ENCODE assay signal across 8 cellular contexts in genomic region chr15:38414351-38414750, GRCh38. TPM values are rescaled to one million over a fixed set of nuclear protein-coding genes. Genes with fewer than 3 reads are reported as not detected.
DNase-seq lines count a peak whose midpoint lies in the region; ATAC-seq and TF ChIP-seq lines count a peak whose summit lies in the region.

No MANE protein-coding gene starts in this region.

- H2AFZ ChIP-seq in MM.1S (ENCODE audit: low read length): no peak overlapping the region

- H3F3A ChIP-seq in MM.1S (ENCODE audit: insufficient read depth, low read length): peaks cover 7% of the 10 kb centered on the region; the same call in 1 of the 2 replicates

- H3K9ac ChIP-seq in MM.1S (ENCODE audit: low read length): no peak overlapping the region

- no peaks in the 10 kb centered on the region for H3K27me3 ChIP-seq in MM.1S (replicated peaks; ENCODE audit: insufficient read depth, low read length)
- H3K27me3 ChIP-seq in body of pancreas: no peaks in the 10 kb centered on the region

- H3K36me3 ChIP-seq in MM.1S (replicated peaks; ENCODE audit: insufficient read depth, low read length) (no peaks in the 10 kb centered on the region), body of pancreas (replicated peaks in 1 of 2; ENCODE audit: insufficient read depth in 1 of 2, low read depth in 2 of 2) (no peaks in the 10 kb centered on the region)

- H4K20me1 ChIP-seq in MM.1S (ENCODE audit: insufficient read depth, low read length): no peaks in the 10 kb centered on the region

- no peak overlapping the region for H3K27ac ChIP-seq in MM.1S (ENCODE audit: low read length)
- no peak overlapping the region for H3K27ac ChIP-seq in body of pancreas
- H3K27ac ChIP-seq in substantia nigra (ENCODE audit: low read depth, low read length, poor library complexity, severe bottlenecking): no peak overlapping the region

- DNase-seq in NCI-H524 (lab: John Stamatoyannopoulos, UW) (peak; percentile 5 to 58), NCI-H524 treated with DMSO at 0.1 percent for 48 hours (lab: John Stamatoyannopoulos, UW) (no peak), MM.1S (peak; percentile 67), body of pancreas (peak; percentile 21 to 48 (median 27)), hypothalamus (lab: John Stamatoyannopoulos, UW) (peak in 36 of 51 donors; percentile 0 to 63 (median 12)), substantia nigra (lab: John Stamatoyannopoulos, UW) (peak in 36 of 49 donors; percentile 0 to 67 (median 26))

- H3K9me3 ChIP-seq in MM.1S (replicated peaks; ENCODE audit: insufficient read depth, low read length) (no peaks in the 10 kb centered on the region), body of pancreas (no peaks in the 10 kb centered on the region)

- no peaks in the 10 kb centered on the region for H3K9me2 ChIP-seq in MM.1S (replicated peaks; ENCODE audit: insufficient read depth, low read length)

- TF ChIP-seq CTCF in MM.1S (IDR thresholded peaks at IDR 0.05; ENCODE audit: low read length) (peak; percentile 67), body of pancreas (IDR thresholded peaks at IDR 0.05) (peak in 5 of 7 experiments; percentile 26 to 39 (median 32))

- H3K79me2 ChIP-seq in MM.1S (ENCODE audit: low read length): no peaks in the 10 kb centered on the region

- H3K4me1 ChIP-seq in MM.1S (ENCODE audit: low read length) (peaks cover 16% of the 10 kb centered on the region), body of pancreas (no peaks in the 10 kb centered on the region)

- H3K4me3 ChIP-seq in MM.1S (ENCODE audit: low read length) (no peak overlapping the region), body of pancreas (no peak overlapping the region)

- no peak for TF ChIP-seq POLR2A in body of pancreas (IDR thresholded peaks at IDR 0.05)

- intact Hi-C loops in body of pancreas (cut with DNase I): no loop called here

- ATAC-seq in body of pancreas: peak; percentile 40
- no peak for ATAC-seq in GM21723 (IDR thresholded peaks at IDR 0.05; ENCODE audit: unreplicated experiment)
- ATAC-seq in HG03159 (IDR thresholded peaks at IDR 0.05; ENCODE audit: unreplicated experiment): no peak

- no peak overlapping the region for H3K4me2 ChIP-seq in MM.1S (ENCODE audit: low read depth, low read length)

RNA-seq across cellular contexts. Expression of gene FAM98B, which starts 39.6 kb away (rescaled TPM):
- 1 to 10 TPM; 7.9 to 8.6 TPM for total RNA-seq in body of pancreas
